ENCODE assay signal across 1 cellular context in genomic region chr6:163401039-163401885, GRCh38.
TF ChIP-seq lines count a peak whose summit lies in the region.

No MANE protein-coding gene starts in this region.

TF ChIP-seq in K562, 482 proteins besides CTCF, POLR2A, EP300 and RAD21:
- TF ChIP-seq KDM1A (IDR thresholded peaks at IDR 0.05) (peak in 1 of 2 experiments; percentile 45; a peak in 1 of 4 replicates), SMARCA5 (IDR thresholded peaks at IDR 0.05) (0 out of 2 replicates have a peak, but pooled peaks have one; percentile 63), MTA3 (IDR thresholded peaks at IDR 0.05; ENCODE audit: borderline replicate concordance) (no peak), MAFG (tag; conservative IDR thresholded peaks at IDR 0.05) (peak; percentile 32; the same call in 1 of the 2 replicates), NFE2 (IDR thresholded peaks at IDR 0.05; ENCODE audit: low read depth) (peak; percentile 40; the same call in 1 of the 2 replicates), RCOR1 (IDR thresholded peaks at IDR 0.05; ENCODE audit: borderline replicate concordance in 1 of 2, low read depth in 2 of 2, low read length in 2 of 2) (peak in 1 of 2 experiments; percentile 48; a peak in 1 of 4 replicates), RBM25 (IDR thresholded peaks at IDR 0.05; ENCODE audit: low read depth, low read length, severe bottlenecking) (peak; percentile 78), HDAC2 (IDR thresholded peaks at IDR 0.05) (peak; percentile 33; the same call in 1 of the 2 replicates), BCOR (IDR thresholded peaks at IDR 0.05) (peak; percentile 80), SRF (CRISPR knock-in tag; IDR thresholded peaks at IDR 0.05) (no peak), CHD4 (IDR thresholded peaks at IDR 0.05; ENCODE audit: insufficient read depth, insufficient replicate concordance, low read depth, low read length, poor library complexity, severe bottlenecking) (peak; percentile 78)
TF ChIP-seq in K562: peak in this region for 9.
